In genomic region chr10:11178606-11179221, GRCh38 we compare ENCODE assay signal across 1 cellular context.
TF ChIP-seq lines count a peak whose summit lies in the region.

No MANE protein-coding gene starts in this region.

TF ChIP-seq in K562, 482 proteins besides CTCF, POLR2A, EP300 and RAD21 (continued from another document and continues in another):
- TF ChIP-seq BRF1 (IDR thresholded peaks at IDR 0.05; ENCODE audit: borderline replicate concordance, extremely low read depth, insufficient read length) (no peak), HMGN3 (IDR thresholded peaks at IDR 0.05; ENCODE audit: borderline replicate concordance, extremely low read depth, insufficient read length, low read depth, low read length) (peak; percentile 87), EWSR1 (IDR thresholded peaks at IDR 0.05; ENCODE audit: borderline replicate concordance, low read depth, partially characterized antibody) (no peak), ILK (tag; IDR thresholded peaks at IDR 0.05; ENCODE audit: borderline replicate concordance, low read depth) (no peak), YY1 (IDR thresholded peaks at IDR 0.05; ENCODE audit: borderline replicate concordance in 1 of 3, control insufficient read depth in 1 of 3, extremely low read depth in 1 of 3, insufficient read depth in 3 of 3, insufficient read length in 1 of 3, insufficient replicate concordance in 2 of 3, low read depth in 1 of 3, low read length in 2 of 3) (peak in 1 of 3 experiments; percentile 28), CHAMP1 (IDR thresholded peaks at IDR 0.05) (peak; percentile 92), ZNF224 (CRISPR knock-in tag; IDR thresholded peaks at IDR 0.05) (no peak), NCOA6 (IDR thresholded peaks at IDR 0.05) (no peak), ZFP36 (IDR thresholded peaks at IDR 0.05; ENCODE audit: low read depth, low read length, partially characterized antibody) (peak; percentile 44), NONO (IDR thresholded peaks at IDR 0.05; ENCODE audit: low read depth in 2 of 2, low read length in 1 of 2) (no peak), PBX2 (CRISPR knock-in tag; IDR thresholded peaks at IDR 0.05; ENCODE audit: low read depth) (peak; percentile 26; the same call in 1 of the 2 replicates), PBX2 (tag; conservative IDR thresholded peaks at IDR 0.05; ENCODE audit: low read depth) (peak; percentile 76), MAZ (CRISPR knock-in tag; conservative IDR thresholded peaks at IDR 0.05 in 1 of 2, IDR thresholded peaks at IDR 0.05 in 1 of 2) (peak; percentile 58 to 82), ZNF592 (IDR thresholded peaks at IDR 0.05) (0 out of 2 replicates have a peak, but pooled peaks have one; percentile 28), ZKSCAN8 (CRISPR knock-in tag; IDR thresholded peaks at IDR 0.05) (peak; percentile 72), ZNF124 (CRISPR knock-in tag; IDR thresholded peaks at IDR 0.05) (no peak), PURB (CRISPR knock-in tag; IDR thresholded peaks at IDR 0.05; ENCODE audit: low read depth) (no peak), MBD1 (CRISPR knock-in tag; IDR thresholded peaks at IDR 0.05) (no peak), FOXA3 (CRISPR knock-in tag; conservative IDR thresholded peaks at IDR 0.05 in 1 of 2, IDR thresholded peaks at IDR 0.05 in 1 of 2) (no peak), BCL6 (CRISPR knock-in tag; IDR thresholded peaks at IDR 0.05) (no peak), ZC3H8 (IDR thresholded peaks at IDR 0.05) (no peak), PCBP2 (IDR thresholded peaks at IDR 0.05; ENCODE audit: low read depth, low read length, poor library complexity, severe bottlenecking) (no peak), HNRNPLL (IDR thresholded peaks at IDR 0.05; ENCODE audit: low read depth, low read length, poor library complexity, severe bottlenecking) (no peak), ZNF518B (CRISPR knock-in tag; IDR thresholded peaks at IDR 0.05) (no peak), ETS1 (conservative IDR thresholded peaks at IDR 0.05; ENCODE audit: control insufficient read depth, low read depth, low read length) (peak; percentile 65; the same call in 1 of the 2 replicates), KDM4B (IDR thresholded peaks at IDR 0.05; ENCODE audit: borderline replicate concordance in 2 of 2, low read depth in 1 of 2) (peak in 1 of 2 experiments; percentile 52; a peak in 2 of 4 replicates), SRSF9 (IDR thresholded peaks at IDR 0.05; ENCODE audit: borderline replicate concordance, low read depth, low read length) (no peak), ZNF408 (CRISPR knock-in tag; IDR thresholded peaks at IDR 0.05; ENCODE audit: low read depth) (no peak), HDAC3 (IDR thresholded peaks at IDR 0.05; ENCODE audit: borderline replicate concordance, partially characterized antibody) (peak; percentile 96), ZNF311 (CRISPR knock-in tag; IDR thresholded peaks at IDR 0.05) (peak; percentile 35; the same call in 1 of the 2 replicates), ASH1L (IDR thresholded peaks at IDR 0.05; ENCODE audit: borderline replicate concordance, low read depth, partially characterized antibody) (no peak), LARP7 (IDR thresholded peaks at IDR 0.05) (no peak)
- TF ChIP-seq, protein P1, sequence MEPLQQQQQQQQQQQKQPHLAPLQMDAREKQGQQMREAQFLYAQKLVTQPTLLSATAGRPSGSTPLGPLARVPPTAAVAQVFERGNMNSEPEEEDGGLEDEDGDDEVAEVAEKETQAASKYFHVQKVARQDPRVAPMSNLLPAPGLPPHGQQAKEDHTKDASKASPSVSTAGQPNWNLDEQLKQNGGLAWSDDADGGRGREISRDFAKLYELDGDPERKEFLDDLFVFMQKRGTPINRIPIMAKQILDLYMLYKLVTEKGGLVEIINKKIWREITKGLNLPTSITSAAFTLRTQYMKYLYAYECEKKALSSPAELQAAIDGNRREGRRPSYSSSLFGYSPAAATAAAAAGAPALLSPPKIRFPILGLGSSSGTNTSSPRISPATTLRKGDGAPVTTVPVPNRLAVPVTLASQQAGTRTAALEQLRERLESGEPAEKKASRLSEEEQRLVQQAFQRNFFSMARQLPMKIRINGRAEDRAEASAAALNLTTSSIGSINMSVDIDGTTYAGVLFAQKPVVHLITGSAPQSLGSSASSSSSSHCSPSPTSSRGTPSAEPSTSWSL (CRISPR knock-in tag; IDR thresholded peaks at IDR 0.05; ENCODE audit: borderline replicate concordance): no peak
- TF ChIP-seq, protein P2, sequence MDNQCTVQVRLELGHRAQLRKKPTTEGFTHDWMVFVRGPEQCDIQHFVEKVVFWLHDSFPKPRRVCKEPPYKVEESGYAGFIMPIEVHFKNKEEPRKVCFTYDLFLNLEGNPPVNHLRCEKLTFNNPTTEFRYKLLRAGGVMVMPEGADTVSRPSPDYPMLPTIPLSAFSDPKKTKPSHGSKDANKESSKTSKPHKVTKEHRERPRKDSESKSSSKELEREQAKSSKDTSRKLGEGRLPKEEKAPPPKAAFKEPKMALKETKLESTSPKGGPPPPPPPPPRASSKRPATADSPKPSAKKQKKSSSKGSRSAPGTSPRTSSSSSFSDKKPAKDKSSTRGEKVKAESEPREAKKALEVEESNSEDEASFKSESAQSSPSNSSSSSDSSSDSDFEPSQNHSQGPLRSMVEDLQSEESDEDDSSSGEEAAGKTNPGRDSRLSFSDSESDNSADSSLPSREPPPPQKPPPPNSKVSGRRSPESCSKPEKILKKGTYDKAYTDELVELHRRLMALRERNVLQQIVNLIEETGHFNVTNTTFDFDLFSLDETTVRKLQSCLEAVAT (IDR thresholded peaks at IDR 0.05): peak in 1 of 2 experiments; percentile 92; a peak in 2 of 4 replicates
